Comparison of ENCODE assay signal across 14 cellular contexts in genomic region chr3:147699175-147699838, GRCh38.
DNase-seq lines count a peak whose midpoint lies in the region; ATAC-seq and TF ChIP-seq lines count a peak whose summit lies in the region.
"Had no signal": no experiment of that assay in that cellular context is flagged by ENCODE, and none has a peak within 500 bp of the region (broad histone marks: within the 10 kb centered on the region; RNA-seq: fewer than 3 reads in every experiment).

No MANE protein-coding gene starts in this region.

- ATAC-seq in SK-N-SH treated with all-trans-retinoic acid at 6 μM for 48 hours, result peak; percentile 91
- no peak for ATAC-seq in Right ventricle myocardium superior (ENCODE audit: poor library complexity)
- ATAC-seq in HG02623 (IDR thresholded peaks at IDR 0.05; ENCODE audit: unreplicated experiment), result no peak

- DNase-seq in AG09309 (ENCODE audit: low read depth) (peak; percentile 59), HT-29 (ENCODE audit: low spot score) (peak; percentile 51), fibroblast of villous mesenchyme (ENCODE audit: low read depth) (peak; percentile 54), DMS53 treated with DMSO at 0.1 percent for 48 hours (lab: John Stamatoyannopoulos, UW; ENCODE audit: unreplicated experiment) (no peak), Right ventricle myocardium superior (no peak), cortex of kidney (lab: John Stamatoyannopoulos, UW) (no peak)
- DNase-seq: activated CD4-positive, alpha-beta memory T cell treated with anti-CD3 and anti-CD28 coated beads, Interleukin-2, amount 10 ng/mL, durations not matched to agents 7 days and 5 days; activated gamma-delta T cell; left ventricle myocardium inferior; T-helper 1 cell had no signal

- intact Hi-C loops in Right ventricle myocardium superior (cut with DNase I), result no loop called here

- H3K4me3 ChIP-seq in AG09309 (ENCODE audit: control insufficient read depth, low read depth, low read length) (no peak overlapping the region), fibroblast of villous mesenchyme (ENCODE audit: low read depth, low read length) (no peak overlapping the region)
- H3K4me3 ChIP-seq: BLaER1 treated with 17β-estradiol and CSF1 and Interleukin-3, amounts not matched to agents 10 nM and 100 nM; left ventricle myocardium inferior; neural progenitor cell had no signal

- TF ChIP-seq CTCF in AG09309 (IDR thresholded peaks at IDR 0.05; ENCODE audit: control insufficient read depth, insufficient read depth, low read depth, low read length, missing control alignments), result no peak
- TF ChIP-seq CTCF in fibroblast of villous mesenchyme (IDR thresholded peaks at IDR 0.05; ENCODE audit: insufficient read depth, low read depth, low read length), result no peak

TF ChIP-seq in SK-N-SH treated with all-trans-retinoic acid at 6 μM for 48 hours, 23 proteins besides CTCF, POLR2A, EP300 and RAD21:
- TF ChIP-seq ISL1 (CRISPR knock-in tag; IDR thresholded peaks at IDR 0.05), result peak; percentile 95
- no peak for TF ChIP-seq SNAI2 (CRISPR knock-in tag; IDR thresholded peaks at IDR 0.05)
- TF ChIP-seq PATZ1 (CRISPR knock-in tag; IDR thresholded peaks at IDR 0.05; ENCODE audit: borderline replicate concordance), result peak; percentile 94
- TF ChIP-seq PPARA (CRISPR knock-in tag; IDR thresholded peaks at IDR 0.05; ENCODE audit: borderline replicate concordance), result no peak
- peak; percentile 72; the same call in 1 of the 2 replicates for TF ChIP-seq CSRNP3 (CRISPR knock-in tag; IDR thresholded peaks at IDR 0.05)
- TF ChIP-seq RARB (CRISPR knock-in tag; IDR thresholded peaks at IDR 0.05), result peak; percentile 87; the same call in 1 of the 2 replicates
- TF ChIP-seq, protein P1, sequence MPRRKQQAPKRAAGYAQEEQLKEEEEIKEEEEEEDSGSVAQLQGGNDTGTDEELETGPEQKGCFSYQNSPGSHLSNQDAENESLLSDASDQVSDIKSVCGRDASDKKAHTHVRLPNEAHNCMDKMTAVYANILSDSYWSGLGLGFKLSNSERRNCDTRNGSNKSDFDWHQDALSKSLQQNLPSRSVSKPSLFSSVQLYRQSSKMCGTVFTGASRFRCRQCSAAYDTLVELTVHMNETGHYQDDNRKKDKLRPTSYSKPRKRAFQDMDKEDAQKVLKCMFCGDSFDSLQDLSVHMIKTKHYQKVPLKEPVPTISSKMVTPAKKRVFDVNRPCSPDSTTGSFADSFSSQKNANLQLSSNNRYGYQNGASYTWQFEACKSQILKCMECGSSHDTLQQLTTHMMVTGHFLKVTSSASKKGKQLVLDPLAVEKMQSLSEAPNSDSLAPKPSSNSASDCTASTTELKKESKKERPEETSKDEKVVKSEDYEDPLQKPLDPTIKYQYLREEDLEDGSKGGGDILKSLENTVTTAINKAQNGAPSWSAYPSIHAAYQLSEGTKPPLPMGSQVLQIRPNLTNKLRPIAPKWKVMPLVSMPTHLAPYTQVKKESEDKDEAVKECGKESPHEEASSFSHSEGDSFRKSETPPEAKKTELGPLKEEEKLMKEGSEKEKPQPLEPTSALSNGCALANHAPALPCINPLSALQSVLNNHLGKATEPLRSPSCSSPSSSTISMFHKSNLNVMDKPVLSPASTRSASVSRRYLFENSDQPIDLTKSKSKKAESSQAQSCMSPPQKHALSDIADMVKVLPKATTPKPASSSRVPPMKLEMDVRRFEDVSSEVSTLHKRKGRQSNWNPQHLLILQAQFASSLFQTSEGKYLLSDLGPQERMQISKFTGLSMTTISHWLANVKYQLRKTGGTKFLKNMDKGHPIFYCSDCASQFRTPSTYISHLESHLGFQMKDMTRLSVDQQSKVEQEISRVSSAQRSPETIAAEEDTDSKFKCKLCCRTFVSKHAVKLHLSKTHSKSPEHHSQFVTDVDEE (CRISPR knock-in tag; IDR thresholded peaks at IDR 0.05), result no peak
- TF ChIP-seq TCF4 (CRISPR knock-in tag; IDR thresholded peaks at IDR 0.05; ENCODE audit: borderline replicate concordance), result no peak
- no peak; the same call in 1 of the 2 replicates for TF ChIP-seq ZNF8 (CRISPR knock-in tag; IDR thresholded peaks at IDR 0.05)
- no peak for TF ChIP-seq ZNF70 (CRISPR knock-in tag; IDR thresholded peaks at IDR 0.05)
- peak; percentile 95 for TF ChIP-seq TOX (CRISPR knock-in tag; IDR thresholded peaks at IDR 0.05; ENCODE audit: borderline replicate concordance)
- TF ChIP-seq BACH2 (CRISPR knock-in tag; IDR thresholded peaks at IDR 0.05; ENCODE audit: borderline replicate concordance), result no peak
- peak; percentile 84 for TF ChIP-seq ZC3H10 (CRISPR knock-in tag; IDR thresholded peaks at IDR 0.05)
- no peak for TF ChIP-seq CSDC2 (CRISPR knock-in tag; IDR thresholded peaks at IDR 0.05)
- TF ChIP-seq ZNF565 (CRISPR knock-in tag; conservative IDR thresholded peaks at IDR 0.05; ENCODE audit: low read depth), result no peak
- no peak for TF ChIP-seq GLIS3 (CRISPR knock-in tag; IDR thresholded peaks at IDR 0.05)
- TF ChIP-seq, protein P2, sequence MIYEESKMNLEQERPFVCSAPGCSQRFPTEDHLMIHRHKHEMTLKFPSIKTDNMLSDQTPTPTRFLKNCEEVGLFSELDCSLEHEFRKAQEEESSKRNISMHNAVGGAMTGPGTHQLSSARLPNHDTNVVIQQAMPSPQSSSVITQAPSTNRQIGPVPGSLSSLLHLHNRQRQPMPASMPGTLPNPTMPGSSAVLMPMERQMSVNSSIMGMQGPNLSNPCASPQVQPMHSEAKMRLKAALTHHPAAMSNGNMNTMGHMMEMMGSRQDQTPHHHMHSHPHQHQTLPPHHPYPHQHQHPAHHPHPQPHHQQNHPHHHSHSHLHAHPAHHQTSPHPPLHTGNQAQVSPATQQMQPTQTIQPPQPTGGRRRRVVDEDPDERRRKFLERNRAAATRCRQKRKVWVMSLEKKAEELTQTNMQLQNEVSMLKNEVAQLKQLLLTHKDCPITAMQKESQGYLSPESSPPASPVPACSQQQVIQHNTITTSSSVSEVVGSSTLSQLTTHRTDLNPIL (CRISPR knock-in tag; IDR thresholded peaks at IDR 0.05; ENCODE audit: low read depth), result peak; percentile 42; the same call in 1 of the 2 replicates
- no peak for TF ChIP-seq ZFP30 (CRISPR knock-in tag; IDR thresholded peaks at IDR 0.05)
- TF ChIP-seq POU6F1 (CRISPR knock-in tag; IDR thresholded peaks at IDR 0.05; ENCODE audit: borderline replicate concordance, low read depth), result 0 out of 2 replicates have a peak, but pooled peaks have one; percentile 62
- no peak for TF ChIP-seq OSR1 (CRISPR knock-in tag; IDR thresholded peaks at IDR 0.05)
- no peak for TF ChIP-seq ARNTL (CRISPR knock-in tag; IDR thresholded peaks at IDR 0.05; ENCODE audit: borderline replicate concordance, low read depth)
- TF ChIP-seq ESRRG (CRISPR knock-in tag; IDR thresholded peaks at IDR 0.05), result no peak
- TF ChIP-seq ZFP3 (CRISPR knock-in tag; IDR thresholded peaks at IDR 0.05), result 0 out of 2 replicates have a peak, but pooled peaks have one; percentile 3

Comparison
In these comparisons a context has a peak if more than half of its experiments do, and no peak if none do; other contexts are left out.
1. DNase-seq: peak in AG09309 (single experiment), HT-29 (single experiment) and fibroblast of villous mesenchyme (single experiment); none in DMS53 treated with DMSO at 0.1 percent for 48 hours (single experiment), Right ventricle myocardium superior (single experiment) and cortex of kidney (single experiment).